In the genomic region with DNA sequence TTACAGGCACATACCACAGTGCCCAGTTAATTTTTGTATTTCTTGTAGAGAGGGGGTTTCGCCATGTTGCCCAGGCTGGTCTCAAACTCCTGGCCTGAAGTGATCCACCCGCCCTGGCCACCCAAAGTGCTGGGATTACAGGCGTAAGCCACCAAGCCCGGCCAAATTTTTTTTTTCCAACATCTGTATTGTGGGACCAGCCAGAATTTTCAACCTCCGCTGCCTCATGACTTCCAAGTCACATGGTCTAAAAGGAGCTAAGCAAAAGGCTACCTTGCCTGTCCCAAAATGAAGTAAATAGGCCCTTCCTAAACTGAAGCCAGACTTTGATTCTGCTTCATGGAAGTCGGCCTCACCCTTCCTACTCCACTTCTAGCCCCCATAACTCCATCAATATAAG, we compare ENCODE assay signal across 14 cellular contexts. TPM values are rescaled to one million over a fixed set of nuclear protein-coding genes. Genes with fewer than 3 reads are reported as not detected.
"Had no signal": no experiment of that assay in that cellular context is flagged by ENCODE, and none has a peak within 500 bp of the region (broad histone marks: within the 10 kb centered on the region; RNA-seq: fewer than 3 reads in every experiment).

No MANE protein-coding gene starts in this region.

- H3K9me3 Mint-ChIP-seq: neural progenitor cell had no signal

- H3K9me3 ChIP-seq: SJCRH30, spleen, testis, upper lobe of right lung had no signal

- ATAC-seq: right cardiac atrium, upper lobe of right lung had no signal

- DNase-seq: activated CD4-positive, alpha-beta T cell treated with anti-CD3 and anti-CD28 coated beads, Interleukin-2, amount 50 U/mL, for 48 hours; activated CD4-positive, CD25-positive, alpha-beta regulatory T cell treated with anti-CD3 and anti-CD28 coated beads, Interleukin-2, amount 50 U/mL, for 72 hours; activated naive CD4-positive, alpha-beta T cell treated with Interleukin-2 at 50 U/mL for 16 hours; anterior cingulate cortex; dermis blood vessel endothelial cell; right cardiac atrium; SJCRH30; spleen; stimulated activated CD4-positive, alpha-beta T cell treated with anti-CD3 and anti-CD28 coated beads, Interleukin-2, amount 100 ng/mL, for 24 hours; stimulated activated naive CD4-positive, alpha-beta T cell; SW 1271; testis; upper lobe of right lung had no signal

- H3K36me3 ChIP-seq: neural progenitor cell, SJCRH30 had no signal

- H3K27me3 ChIP-seq: SJCRH30, spleen, testis, upper lobe of right lung had no signal

- H3K4me1 ChIP-seq: SJCRH30 had no signal

- H3K4me3 ChIP-seq: neural progenitor cell, SJCRH30, spleen, testis, upper lobe of right lung had no signal

- H3K27ac ChIP-seq: neural progenitor cell, SJCRH30, testis, upper lobe of right lung had no signal

RNA-seq across cellular contexts. Expression of a gene that starts 25.5 kb away (rescaled TPM):
- total RNA-seq: SJCRH30 had no signal
